2 cellular contexts compared by ENCODE assay signal in genomic region chr15:57203906-57204305, GRCh38.
TF ChIP-seq lines count a peak whose summit lies in the region.

No MANE protein-coding gene starts in this region.

TF ChIP-seq in GM23338, 12 proteins besides CTCF, POLR2A, EP300 and RAD21 (continued from another document):
- TF ChIP-seq, protein P1, sequence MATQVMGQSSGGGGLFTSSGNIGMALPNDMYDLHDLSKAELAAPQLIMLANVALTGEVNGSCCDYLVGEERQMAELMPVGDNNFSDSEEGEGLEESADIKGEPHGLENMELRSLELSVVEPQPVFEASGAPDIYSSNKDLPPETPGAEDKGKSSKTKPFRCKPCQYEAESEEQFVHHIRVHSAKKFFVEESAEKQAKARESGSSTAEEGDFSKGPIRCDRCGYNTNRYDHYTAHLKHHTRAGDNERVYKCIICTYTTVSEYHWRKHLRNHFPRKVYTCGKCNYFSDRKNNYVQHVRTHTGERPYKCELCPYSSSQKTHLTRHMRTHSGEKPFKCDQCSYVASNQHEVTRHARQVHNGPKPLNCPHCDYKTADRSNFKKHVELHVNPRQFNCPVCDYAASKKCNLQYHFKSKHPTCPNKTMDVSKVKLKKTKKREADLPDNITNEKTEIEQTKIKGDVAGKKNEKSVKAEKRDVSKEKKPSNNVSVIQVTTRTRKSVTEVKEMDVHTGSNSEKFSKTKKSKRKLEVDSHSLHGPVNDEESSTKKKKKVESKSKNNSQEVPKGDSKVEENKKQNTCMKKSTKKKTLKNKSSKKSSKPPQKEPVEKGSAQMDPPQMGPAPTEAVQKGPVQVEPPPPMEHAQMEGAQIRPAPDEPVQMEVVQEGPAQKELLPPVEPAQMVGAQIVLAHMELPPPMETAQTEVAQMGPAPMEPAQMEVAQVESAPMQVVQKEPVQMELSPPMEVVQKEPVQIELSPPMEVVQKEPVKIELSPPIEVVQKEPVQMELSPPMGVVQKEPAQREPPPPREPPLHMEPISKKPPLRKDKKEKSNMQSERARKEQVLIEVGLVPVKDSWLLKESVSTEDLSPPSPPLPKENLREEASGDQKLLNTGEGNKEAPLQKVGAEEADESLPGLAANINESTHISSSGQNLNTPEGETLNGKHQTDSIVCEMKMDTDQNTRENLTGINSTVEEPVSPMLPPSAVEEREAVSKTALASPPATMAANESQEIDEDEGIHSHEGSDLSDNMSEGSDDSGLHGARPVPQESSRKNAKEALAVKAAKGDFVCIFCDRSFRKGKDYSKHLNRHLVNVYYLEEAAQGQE (IDR thresholded peaks at IDR 0.05; ENCODE audit: unreplicated experiment), result no peak
- TF ChIP-seq CREB1 (CRISPR knock-in tag; IDR thresholded peaks at IDR 0.05; ENCODE audit: low read depth) (no peak), POLR2AphosphoS5 (IDR thresholded peaks at IDR 0.05; ENCODE audit: low read depth) (no peak), NANOG (IDR thresholded peaks at IDR 0.05; ENCODE audit: borderline replicate concordance) (no peak), ZNF331 (CRISPR knock-in tag; IDR thresholded peaks at IDR 0.05; ENCODE audit: low read depth) (no peak), ZNF114 (CRISPR knock-in tag; IDR thresholded peaks at IDR 0.05) (no peak), EZH2phosphoT487 (IDR thresholded peaks at IDR 0.05; ENCODE audit: unreplicated experiment) (no peak), JUNB (IDR thresholded peaks at IDR 0.05; ENCODE audit: unreplicated experiment) (no peak), EZH2 (IDR thresholded peaks at IDR 0.05; ENCODE audit: low read depth, unreplicated experiment) (no peak)
- TF ChIP-seq, protein P2, sequence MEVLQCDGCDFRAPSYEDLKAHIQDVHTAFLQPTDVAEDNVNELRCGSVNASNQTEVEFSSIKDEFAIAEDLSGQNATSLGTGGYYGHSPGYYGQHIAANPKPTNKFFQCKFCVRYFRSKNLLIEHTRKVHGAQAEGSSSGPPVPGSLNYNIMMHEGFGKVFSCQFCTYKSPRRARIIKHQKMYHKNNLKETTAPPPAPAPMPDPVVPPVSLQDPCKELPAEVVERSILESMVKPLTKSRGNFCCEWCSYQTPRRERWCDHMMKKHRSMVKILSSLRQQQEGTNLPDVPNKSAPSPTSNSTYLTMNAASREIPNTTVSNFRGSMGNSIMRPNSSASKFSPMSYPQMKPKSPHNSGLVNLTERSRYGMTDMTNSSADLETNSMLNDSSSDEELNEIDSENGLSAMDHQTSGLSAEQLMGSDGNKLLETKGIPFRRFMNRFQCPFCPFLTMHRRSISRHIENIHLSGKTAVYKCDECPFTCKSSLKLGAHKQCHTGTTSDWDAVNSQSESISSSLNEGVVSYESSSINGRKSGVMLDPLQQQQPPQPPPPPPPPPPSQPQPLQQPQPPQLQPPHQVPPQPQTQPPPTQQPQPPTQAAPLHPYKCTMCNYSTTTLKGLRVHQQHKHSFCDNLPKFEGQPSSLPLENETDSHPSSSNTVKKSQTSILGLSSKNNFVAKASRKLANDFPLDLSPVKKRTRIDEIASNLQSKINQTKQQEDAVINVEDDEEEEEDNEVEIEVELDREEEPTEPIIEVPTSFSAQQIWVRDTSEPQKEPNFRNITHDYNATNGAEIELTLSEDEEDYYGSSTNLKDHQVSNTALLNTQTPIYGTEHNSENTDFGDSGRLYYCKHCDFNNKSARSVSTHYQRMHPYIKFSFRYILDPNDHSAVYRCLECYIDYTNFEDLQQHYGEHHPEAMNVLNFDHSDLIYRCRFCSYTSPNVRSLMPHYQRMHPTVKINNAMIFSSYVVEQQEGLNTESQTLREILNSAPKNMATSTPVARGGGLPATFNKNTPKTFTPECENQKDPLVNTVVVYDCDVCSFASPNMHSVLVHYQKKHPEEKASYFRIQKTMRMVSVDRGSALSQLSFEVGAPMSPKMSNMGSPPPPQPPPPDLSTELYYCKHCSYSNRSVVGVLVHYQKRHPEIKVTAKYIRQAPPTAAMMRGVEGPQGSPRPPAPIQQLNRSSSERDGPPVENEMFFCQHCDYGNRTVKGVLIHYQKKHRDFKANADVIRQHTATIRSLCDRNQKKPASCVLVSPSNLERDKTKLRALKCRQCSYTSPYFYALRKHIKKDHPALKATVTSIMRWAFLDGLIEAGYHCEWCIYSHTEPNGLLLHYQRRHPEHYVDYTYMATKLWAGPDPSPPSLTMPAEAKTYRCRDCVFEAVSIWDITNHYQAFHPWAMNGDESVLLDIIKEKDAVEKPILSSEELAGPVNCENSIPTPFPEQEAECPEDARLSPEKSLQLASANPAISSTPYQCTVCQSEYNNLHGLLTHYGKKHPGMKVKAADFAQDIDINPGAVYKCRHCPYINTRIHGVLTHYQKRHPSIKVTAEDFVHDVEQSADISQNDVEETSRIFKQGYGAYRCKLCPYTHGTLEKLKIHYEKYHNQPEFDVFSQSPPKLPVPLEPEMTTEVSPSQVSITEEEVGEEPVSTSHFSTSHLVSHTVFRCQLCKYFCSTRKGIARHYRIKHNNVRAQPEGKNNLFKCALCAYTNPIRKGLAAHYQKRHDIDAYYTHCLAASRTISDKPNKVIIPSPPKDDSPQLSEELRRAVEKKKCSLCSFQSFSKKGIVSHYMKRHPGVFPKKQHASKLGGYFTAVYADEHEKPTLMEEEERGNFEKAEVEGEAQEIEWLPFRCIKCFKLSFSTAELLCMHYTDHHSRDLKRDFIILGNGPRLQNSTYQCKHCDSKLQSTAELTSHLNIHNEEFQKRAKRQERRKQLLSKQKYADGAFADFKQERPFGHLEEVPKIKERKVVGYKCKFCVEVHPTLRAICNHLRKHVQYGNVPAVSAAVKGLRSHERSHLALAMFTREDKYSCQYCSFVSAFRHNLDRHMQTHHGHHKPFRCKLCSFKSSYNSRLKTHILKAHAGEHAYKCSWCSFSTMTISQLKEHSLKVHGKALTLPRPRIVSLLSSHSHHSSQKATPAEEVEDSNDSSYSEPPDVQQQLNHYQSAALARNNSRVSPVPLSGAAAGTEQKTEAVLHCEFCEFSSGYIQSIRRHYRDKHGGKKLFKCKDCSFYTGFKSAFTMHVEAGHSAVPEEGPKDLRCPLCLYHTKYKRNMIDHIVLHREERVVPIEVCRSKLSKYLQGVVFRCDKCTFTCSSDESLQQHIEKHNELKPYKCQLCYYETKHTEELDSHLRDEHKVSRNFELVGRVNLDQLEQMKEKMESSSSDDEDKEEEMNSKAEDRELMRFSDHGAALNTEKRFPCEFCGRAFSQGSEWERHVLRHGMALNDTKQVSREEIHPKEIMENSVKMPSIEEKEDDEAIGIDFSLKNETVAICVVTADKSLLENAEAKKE (CRISPR knock-in tag; IDR thresholded peaks at IDR 0.05), result no peak
- TF ChIP-seq, protein P3, sequence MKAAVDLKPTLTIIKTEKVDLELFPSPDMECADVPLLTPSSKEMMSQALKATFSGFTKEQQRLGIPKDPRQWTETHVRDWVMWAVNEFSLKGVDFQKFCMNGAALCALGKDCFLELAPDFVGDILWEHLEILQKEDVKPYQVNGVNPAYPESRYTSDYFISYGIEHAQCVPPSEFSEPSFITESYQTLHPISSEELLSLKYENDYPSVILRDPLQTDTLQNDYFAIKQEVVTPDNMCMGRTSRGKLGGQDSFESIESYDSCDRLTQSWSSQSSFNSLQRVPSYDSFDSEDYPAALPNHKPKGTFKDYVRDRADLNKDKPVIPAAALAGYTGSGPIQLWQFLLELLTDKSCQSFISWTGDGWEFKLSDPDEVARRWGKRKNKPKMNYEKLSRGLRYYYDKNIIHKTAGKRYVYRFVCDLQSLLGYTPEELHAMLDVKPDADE (IDR thresholded peaks at IDR 0.05), result no peak

TF ChIP-seq in HepG2, 621 proteins besides CTCF, POLR2A, EP300 and RAD21 (continued from another document):
- TF ChIP-seq, protein P4, sequence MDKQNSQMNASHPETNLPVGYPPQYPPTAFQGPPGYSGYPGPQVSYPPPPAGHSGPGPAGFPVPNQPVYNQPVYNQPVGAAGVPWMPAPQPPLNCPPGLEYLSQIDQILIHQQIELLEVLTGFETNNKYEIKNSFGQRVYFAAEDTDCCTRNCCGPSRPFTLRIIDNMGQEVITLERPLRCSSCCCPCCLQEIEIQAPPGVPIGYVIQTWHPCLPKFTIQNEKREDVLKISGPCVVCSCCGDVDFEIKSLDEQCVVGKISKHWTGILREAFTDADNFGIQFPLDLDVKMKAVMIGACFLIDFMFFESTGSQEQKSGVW (CRISPR knock-in tag; IDR thresholded peaks at IDR 0.05; ENCODE audit: borderline replicate concordance), result no peak
- no peak for TF ChIP-seq ZFY (CRISPR knock-in tag; IDR thresholded peaks at IDR 0.05)
TF ChIP-seq in HepG2: peak in this region for 0.
